Comparison of ENCODE assay signal across 8 cellular contexts in the genomic region with DNA sequence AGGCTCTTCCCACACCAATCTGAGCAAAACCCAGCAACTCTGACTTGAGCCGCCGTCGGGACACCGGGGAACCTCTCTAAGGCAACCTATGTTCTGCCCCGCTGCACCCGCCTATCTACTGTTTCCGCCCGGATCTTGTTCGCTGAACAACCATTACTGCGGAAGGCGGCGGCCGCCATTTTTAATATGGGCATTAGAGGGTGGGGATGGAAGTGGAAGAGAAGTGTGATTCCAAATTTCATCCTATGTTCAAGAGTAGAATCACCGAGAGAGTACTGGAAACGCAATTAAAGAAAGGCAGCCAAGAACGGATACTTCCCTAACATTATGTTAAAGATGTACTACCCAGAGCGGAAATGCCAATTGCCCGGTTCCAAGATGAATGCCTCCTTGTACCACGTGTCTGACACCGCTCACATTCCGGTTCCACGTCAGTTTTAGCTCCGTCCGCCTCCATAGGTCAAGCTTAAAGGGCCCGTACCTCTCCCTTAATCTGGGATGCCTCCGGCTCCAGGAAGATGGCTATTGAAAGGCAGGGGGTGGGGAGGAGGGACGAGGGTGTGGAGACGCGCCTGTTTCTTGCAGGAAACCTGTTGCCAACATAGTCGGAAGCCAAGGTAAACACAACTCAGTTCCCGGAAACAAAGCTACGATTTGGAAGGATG. TPM values are rescaled to one million over a fixed set of nuclear protein-coding genes. Genes with fewer than 3 reads are reported as not detected.
DNase-seq lines count a peak whose midpoint lies in the region; ATAC-seq and TF ChIP-seq lines count a peak whose summit lies in the region.

Gene DPAGT1 (minus strand): TSS at position 95 of the 665 bp plus-strand sequence. CDS start 198 bp downstream, outside the sequence.

- H3K36me3 ChIP-seq in esophagus (ENCODE audit: control insufficient read depth in 2 of 2, insufficient read depth in 2 of 2, low read length in 1 of 2) = peaks cover 9 to 11% of the 10 kb centered on the region in 2 donors
- peaks cover 11 to 15% of the 10 kb centered on the region in 2 donors for H3K36me3 ChIP-seq in mucosa of rectum (ENCODE audit: control insufficient read depth in 2 of 2, insufficient read depth in 2 of 2, low read length in 2 of 2)

- peak within 1 kb of the TSS; percentile 83 to 91 for H3K9ac ChIP-seq in mucosa of rectum (ENCODE audit: low read depth in 1 of 2, low read length in 2 of 2)

- WGBS in esophagus, 2 donors = 0% methylated on average over 32 of the region's 32 CpGs

- H3K4me3 ChIP-seq in Jurkat, Clone E6-1 (ENCODE audit: low read length) = peak within 1 kb of the TSS; percentile 67
- H3K4me3 ChIP-seq in esophagus (ENCODE audit: low read depth in 1 of 2, low read length in 2 of 2) = peak within 1 kb of the TSS; percentile 76 to 87
- peak within 1 kb of the TSS; percentile 93 to 94 for H3K4me3 ChIP-seq in mucosa of rectum (ENCODE audit: low read length in 2 of 2)

- ATAC-seq in GM21619 (IDR thresholded peaks at IDR 0.05; ENCODE audit: unreplicated experiment) = peak; percentile 75

- peaks cover 2 to 7% of the 10 kb centered on the region in 2 donors for H3K4me1 ChIP-seq in esophagus (ENCODE audit: control insufficient read depth in 2 of 2, insufficient read depth in 2 of 2, low read length in 1 of 2)
- peaks cover 29 to 35% of the 10 kb centered on the region in 2 donors for H3K4me1 ChIP-seq in mucosa of rectum (ENCODE audit: control insufficient read depth in 2 of 2, insufficient read depth in 2 of 2, low read length in 2 of 2)

- H3K27ac ChIP-seq in esophagus (ENCODE audit: low read depth in 2 of 2, low read length in 1 of 2) = peak within 1 kb of the TSS; percentile 97 to 99
- peak within 1 kb of the TSS; percentile 95 to 98 for H3K27ac ChIP-seq in mucosa of rectum (ENCODE audit: low read depth in 2 of 2, low read length in 2 of 2)

- peak; percentile 91 for DNase-seq in DMS 273 treated with DMSO at 0.1 percent for 48 hours (lab: John Stamatoyannopoulos, UW)
- DNase-seq in Jurkat, Clone E6-1 (ENCODE audit: low read depth, low spot score) = peak; percentile 94
- DNase-seq in activated T-cell treated with anti-CD3 and anti-CD28 coated beads, Interleukin-2, amount 50 U/mL, for 1 hour = peak; percentile 80
- peak; percentile 90 for DNase-seq in stimulated activated CD8-positive, alpha-beta memory T cell treated with anti-CD3 and anti-CD28 coated beads, Interleukin-4, amount 100 ng/mL, for 48 hours

- H3K9me3 ChIP-seq in esophagus (ENCODE audit: control insufficient read depth in 2 of 2, insufficient read depth in 1 of 2, low read depth in 1 of 2, low read length in 1 of 2) (no peaks in the 10 kb centered on the region), mucosa of rectum (ENCODE audit: control insufficient read depth in 2 of 2, low read length in 2 of 2) (no peaks in the 10 kb centered on the region)

- H3K27me3 ChIP-seq in esophagus (ENCODE audit: control insufficient read depth in 1 of 2, insufficient read depth in 2 of 2, low read length in 2 of 2) (no peaks in the 10 kb centered on the region), mucosa of rectum (ENCODE audit: control insufficient read depth in 2 of 2, insufficient read depth in 2 of 2, low read length in 2 of 2) (no peaks in the 10 kb centered on the region)

TF ChIP-seq in PFSK-1, 5 proteins besides CTCF, POLR2A, EP300 and RAD21:
- peak; percentile 35; the same call in 1 of the 2 replicates for TF ChIP-seq TAF1 (IDR thresholded peaks at IDR 0.05; ENCODE audit: borderline replicate concordance, insufficient read depth, low read length)
- peak; percentile 94 for TF ChIP-seq FOXP2 (optimal IDR thresholded peaks at IDR 0.05; ENCODE audit: borderline replicate concordance, extremely low read depth, extremely low read length, insufficient read depth)
- peak in 1 of 2 experiments; percentile 49; a peak in 1 of 4 replicates for TF ChIP-seq REST (IDR thresholded peaks at IDR 0.05; ENCODE audit: insufficient read depth in 1 of 2, low read depth in 2 of 2, low read length in 2 of 2)
- TF ChIP-seq SIN3A (IDR thresholded peaks at IDR 0.05; ENCODE audit: borderline replicate concordance, insufficient read depth, low read length) = peak; percentile 79; the same call in 1 of the 2 replicates
- 0 out of 2 replicates have a peak, but pooled peaks have one; percentile 23 for TF ChIP-seq POLR2AphosphoS5 (IDR thresholded peaks at IDR 0.05; ENCODE audit: low read depth, low read length)

RNA-seq across cellular contexts. Expression of gene DPAGT1, which starts in this region (rescaled TPM):
- 43.7 TPM for polyA plus RNA-seq in Jurkat, Clone E6-1 (2012; ENCODE audit: insufficient read depth, insufficient read length)
- polyA plus RNA-seq in PFSK-1 (2012; ENCODE audit: insufficient read length, low read depth) = 46.8 TPM
- 10 to 100 TPM; 16.5 to 21.5 TPM for polyA plus RNA-seq in esophagus

Comparison
In these comparisons a context has a peak if more than half of its experiments do, and no peak if none do; other contexts are left out.
1. Peak in every context shown above with its lines: DNase-seq, ATAC-seq, H3K4me3 ChIP-seq and H3K27ac ChIP-seq.